In the genomic region with DNA sequence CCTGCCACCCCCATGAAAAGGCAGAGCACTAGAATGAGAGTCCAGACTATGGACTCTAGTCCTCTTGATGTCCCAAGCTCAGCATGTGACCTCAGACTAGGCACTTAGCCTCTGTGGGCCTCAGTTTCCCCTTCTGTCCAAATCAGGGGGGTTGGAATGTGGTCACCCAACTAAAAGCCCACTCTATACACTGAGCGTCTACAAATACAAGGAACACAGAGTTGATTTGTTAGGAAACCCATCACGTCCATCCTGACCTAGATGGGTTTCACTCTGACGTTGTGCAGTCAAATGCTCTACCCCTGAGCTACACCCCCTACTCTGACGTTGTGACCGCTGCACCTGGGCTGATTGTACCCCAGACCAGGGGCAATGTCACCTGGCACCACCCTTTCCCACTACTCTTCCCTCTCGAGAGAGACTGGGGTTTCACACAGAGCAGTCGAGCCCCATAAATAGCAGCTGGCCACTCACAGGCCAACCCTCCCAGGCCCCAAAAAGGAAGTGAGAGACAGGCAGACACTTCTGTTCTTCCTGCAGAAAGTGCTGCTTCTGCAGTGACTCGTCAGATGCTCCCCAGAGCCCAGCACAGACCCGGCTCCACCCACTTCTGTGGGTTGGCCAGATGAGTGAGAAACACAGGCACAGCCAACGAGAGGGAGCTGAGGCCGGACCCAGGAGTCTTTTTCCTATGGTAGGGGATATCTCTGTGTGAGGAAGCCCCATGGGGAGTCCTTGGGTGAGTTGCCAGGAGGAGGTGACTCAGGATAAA, we compare ENCODE assay signal across 9 cellular contexts. TPM values are rescaled to one million over a fixed set of nuclear protein-coding genes. Genes with fewer than 3 reads are reported as not detected.
DNase-seq lines count a peak whose midpoint lies in the region; ATAC-seq, FAIRE-seq and TF ChIP-seq lines count a peak whose summit lies in the region.
"Had no signal": no experiment of that assay in that cellular context is flagged by ENCODE, and none has a peak within 500 bp of the region (broad histone marks: within the 10 kb centered on the region; RNA-seq: fewer than 3 reads in every experiment).

No MANE protein-coding gene starts in this region.

- H3K9ac ChIP-seq in GM12878 (ENCODE audit: control insufficient read depth, insufficient read depth, low read length), result peak overlapping the region; percentile 82

- DNase-seq in CD4-positive, alpha-beta memory T cell, result peak in 4 of 5 donors; percentile 33 to 42 (median 36)
- peak; percentile 70 for DNase-seq in T-helper 2 cell treated with Interferon-gamma antibody and Interleukin-4, amounts not matched to agents 5 μg/mL and 100 μg/mL, for 36 hours (ENCODE audit: low spot score)
- DNase-seq in GM12878 (ENCODE audit: low read depth, low spot score) (peak; percentile 99), left lung (peak; percentile 84 to 88), cerebellar cortex (ENCODE audit: low spot score) (no peak)
- DNase-seq in stimulated activated CD8-positive, alpha-beta memory T cell treated with anti-CD3 and anti-CD28 coated beads, Interleukin-2, amount 100 ng/mL, for 1 hour (ENCODE audit: low read depth in 2 of 2), result peak; percentile 13 to 23

- H3K4me1 Mint-ChIP-seq in CD4-positive, alpha-beta memory T cell, result peaks cover 29 to 43% (median 33%) of the 10 kb centered on the region in 4 donors
- peaks cover 33% of the 10 kb centered on the region for H3K4me1 Mint-ChIP-seq in T-helper 2 cell treated with Interferon-gamma antibody and Interleukin-4, amounts not matched to agents 5 μg/mL and 100 μg/mL, for 36 hours (ENCODE audit: low read depth)

- RAD21 ChIA-PET in GM12878 (lab: Charles Lee; ENCODE audit: unreplicated experiment), result interaction anchor here (1.2 to 22.6 kb wide), 5 partner anchors 21 to 580 kb away, joined by 3 to 913 read pairs (median 4); partner anchors contain the start of gene TNFRSF13B

- H3K79me2 ChIP-seq in GM12878 (ENCODE audit: control insufficient read depth, insufficient read depth, low read length), result peaks cover 21% of the 10 kb centered on the region

- H3K4me3 Mint-ChIP-seq in CD4-positive, alpha-beta memory T cell, result peak overlapping the region; percentile 56 to 85 (median 82)
- H3K4me3 Mint-ChIP-seq in T-helper 2 cell treated with Interferon-gamma antibody and Interleukin-4, amounts not matched to agents 5 μg/mL and 100 μg/mL, for 36 hours, result peak overlapping the region; percentile 80

- intact Hi-C loops in CD4-positive, alpha-beta memory T cell (cut with micrococcal nuclease), result no loop called here
- intact Hi-C loops in GM12878 (cut with micrococcal nuclease; ENCODE audit: unreplicated experiment) (loop anchor here (1.0 to 10.0 kb wide), 3 partner anchors 8 to 847 kb away; partner anchors contain the start of gene SREBF1), left lung (cut with DNase I) (no loop called here)

- H2AFZ ChIP-seq in GM12878 (ENCODE audit: control insufficient read depth, low read depth, low read length), result no peak overlapping the region

- ATAC-seq in GM19467 (IDR thresholded peaks at IDR 0.05; ENCODE audit: unreplicated experiment), result peak; percentile 50
- ATAC-seq in HG03520 (IDR thresholded peaks at IDR 0.05; ENCODE audit: unreplicated experiment), result peak; percentile 65
- ATAC-seq in GM12878, result peak; percentile 77
- ATAC-seq in left lung, result peak; percentile 78

- peaks cover 0 to 2% (median 0%) of the 10 kb centered on the region in 8 donors for H3K9me3 Mint-ChIP-seq in CD4-positive, alpha-beta memory T cell
- H3K9me3 Mint-ChIP-seq in T-helper 2 cell treated with Interferon-gamma antibody and Interleukin-4, amounts not matched to agents 5 μg/mL and 100 μg/mL, for 36 hours, result no peaks in the 10 kb centered on the region

- H3K4me2 ChIP-seq in GM12878 (ENCODE audit: control insufficient read depth, insufficient read depth), result peak overlapping the region; percentile 100

- H3K36me3 Mint-ChIP-seq in CD4-positive, alpha-beta memory T cell, result no peaks in the 10 kb centered on the region
- no peaks in the 10 kb centered on the region for H3K36me3 Mint-ChIP-seq in T-helper 2 cell treated with Interferon-gamma antibody and Interleukin-4, amounts not matched to agents 5 μg/mL and 100 μg/mL, for 36 hours (ENCODE audit: low read depth)

- CTCF ChIA-PET in CD4-positive, alpha-beta memory T cell (lab: Charles Lee; ENCODE audit: partially characterized antibody), result interaction anchor here (0.6 to 4.3 kb wide), 5 partner anchors 12 to 451 kb away, joined by 3 to 27 read pairs (median 4); no protein-coding TSS in a partner anchor
- CTCF ChIA-PET in GM12878 (lab: Yijun Ruan, JAX), result interaction anchor here (1.0 to 11.9 kb wide), 3 partner anchors 17 to 74 kb away, joined by 3 to 361 read pairs (median 92); partner anchors contain the start of gene TNFRSF13B

- no peaks in the 10 kb centered on the region for H4K20me1 ChIP-seq in GM12878 (ENCODE audit: control insufficient read depth, insufficient read depth)

- WGBS in GM12878 (ENCODE audit: insufficient coverage, insufficient replicate concordance, low lambda C conversion rate, missing lambda C conversion rate), result under 1% methylated on average over 11 of the region's 11 CpGs

- TF ChIP-seq CTCF in GM12878 (IDR thresholded peaks at IDR 0.05 in 2 of 3, conservative IDR thresholded peaks at IDR 0.05 in 1 of 3; ENCODE audit: control insufficient read depth in 2 of 3, extremely low read depth in 1 of 3, insufficient read depth in 1 of 3, low read depth in 3 of 3, low read length in 3 of 3) (no peak), left lung (IDR thresholded peaks at IDR 0.05) (no peak)

- peaks cover 48% of the 10 kb centered on the region for H3K4me1 ChIP-seq in CD4-positive, alpha-beta memory T cell (ENCODE audit: insufficient read depth, low read length)
- H3K4me1 ChIP-seq in GM12878 (ENCODE audit: control insufficient read depth, insufficient read depth, low read length), result peaks cover 65% of the 10 kb centered on the region
- peaks cover 0 to 21% of the 10 kb centered on the region in 2 donors for H3K4me1 ChIP-seq in left lung

- H3K27me3 ChIP-seq in CD4-positive, alpha-beta memory T cell (ENCODE audit: insufficient read depth, low read length), result no peaks in the 10 kb centered on the region
- H3K27me3 ChIP-seq in GM12878 (replicated peaks in 1 of 2; ENCODE audit: control insufficient read depth in 2 of 2, insufficient read depth in 2 of 2, low read length in 1 of 2) (no peaks in the 10 kb centered on the region), left lung (no peaks in the 10 kb centered on the region)

- in situ Hi-C loops in GM12878 (cut with MboI), result loop anchor here (10.0 to 25.0 kb wide), 2 partner anchors 573 to 1924 kb away; partner anchors contain the start of gene TRPV2

- peak overlapping the region; percentile 65 to 97 (median 90) for H3K27ac Mint-ChIP-seq in CD4-positive, alpha-beta memory T cell
- H3K27ac Mint-ChIP-seq in T-helper 2 cell treated with Interferon-gamma antibody and Interleukin-4, amounts not matched to agents 5 μg/mL and 100 μg/mL, for 36 hours, result peak overlapping the region; percentile 89

- peak; percentile 97 for FAIRE-seq in GM12878 (lab: Jason Lieb, UNC)

- peak overlapping the region; percentile 36 for H3K27ac ChIP-seq in CD4-positive, alpha-beta memory T cell (ENCODE audit: low read depth, low read length)
- H3K27ac ChIP-seq in GM12878 (ENCODE audit: control insufficient read depth, insufficient read depth), result peak overlapping the region; percentile 96
- H3K27ac ChIP-seq in left lung, result peak overlapping the region; percentile 7 to 53

- no peaks in the 10 kb centered on the region for H3K36me3 ChIP-seq in CD4-positive, alpha-beta memory T cell (ENCODE audit: insufficient read depth, low read length)
- H3K36me3 ChIP-seq in GM12878 (ENCODE audit: control insufficient read depth in 2 of 2, insufficient read depth in 2 of 2, low read length in 1 of 2) (no peaks in the 10 kb centered on the region; a peak in 1 of 4 replicates), left lung (no peaks in the 10 kb centered on the region)

- no peaks in the 10 kb centered on the region for H3K9me3 ChIP-seq in CD4-positive, alpha-beta memory T cell (ENCODE audit: control insufficient read depth in 1 of 2, low read length in 2 of 2)
- H3K9me3 ChIP-seq in GM12878 (replicated peaks; ENCODE audit: control insufficient read depth, insufficient read depth, low read length), result no peaks in the 10 kb centered on the region
- H3K9me3 ChIP-seq in left lung, result no peaks in the 10 kb centered on the region

- BruUV-seq in GM12878 (replicated peaks; lab: Mats Ljungman, UMichigan), result TSS peak; percentile 98

- TF ChIP-seq RAD21 in GM12878 (IDR thresholded peaks at IDR 0.05; ENCODE audit: insufficient read depth, low read depth, low read length), result no peak

- H3K4me3 ChIP-seq in CD4-positive, alpha-beta memory T cell (ENCODE audit: low read length in 2 of 2), result peak overlapping the region; percentile 11 to 20
- H3K4me3 ChIP-seq in GM12878, result peak overlapping the region; percentile 62
- no peak overlapping the region for H3K4me3 ChIP-seq in left lung

- SMC1A ChIA-PET in GM12878 (lab: Charles Lee; ENCODE audit: uncharacterized antibody, unreplicated experiment), result interaction anchor here (1.0 to 21.7 kb wide), 5 partner anchors 16 to 72 kb away, joined by 3 to 812 read pairs (median 4); partner anchors contain the start of gene TNFRSF13B

- peak in 1 of 2 experiments; percentile 95 for TF ChIP-seq EP300 in GM12878 (IDR thresholded peaks at IDR 0.05; ENCODE audit: borderline replicate concordance in 1 of 2, control insufficient read depth in 1 of 2, low read depth in 2 of 2, low read length in 2 of 2)

- H3K27me3 Mint-ChIP-seq in CD4-positive, alpha-beta memory T cell, result no peaks in the 10 kb centered on the region
- peaks cover 3% of the 10 kb centered on the region for H3K27me3 Mint-ChIP-seq in T-helper 2 cell treated with Interferon-gamma antibody and Interleukin-4, amounts not matched to agents 5 μg/mL and 100 μg/mL, for 36 hours (ENCODE audit: low read depth)

- POLR2A ChIA-PET in CD4-positive, alpha-beta memory T cell (lab: Charles Lee; ENCODE audit: partially characterized antibody), result interaction anchor here (1.2 to 1.4 kb wide), 3 partner anchors 12 to 451 kb away, joined by 3 to 4 read pairs (median 4); partner anchors contain the start of gene PLD6
- POLR2A ChIA-PET in GM12878 (lab: Charles Lee), result interaction anchor here (0.6 to 21.9 kb wide), 5 partner anchors 17 to 68 kb away, joined by 3 to 656 read pairs (median 5); partner anchors contain the start of gene TNFRSF13B

- TF ChIP-seq POLR2A in GM12878 (IDR thresholded peaks at IDR 0.05; ENCODE audit: low read depth, low read length), result peak; percentile 75; the same call in 1 of the 2 replicates

RNA-seq across cellular contexts. Expression of gene TNFRSF13B, which starts 16.1 kb away (rescaled TPM):
- not detected for total RNA-seq in CD4-positive, alpha-beta memory T cell
- polyA plus RNA-seq in CD4-positive, alpha-beta memory T cell, result under 1 TPM in 1 of 2 donors, not detected in 1; 0.78 TPM
- 353 and 380 TPM in 2 replicates for total RNA-seq in GM12878 (2013; cell fraction: nucleolus; rRNA removed)
- 101 and 116 TPM in 2 replicates for total RNA-seq in GM12878 (2014; rRNA removed)
- total RNA-seq in GM12878 (2014; rRNA removed; fragmentation: Illumina TruSeq; extraction: Trizol), result 50.4 and 53.0 TPM in 2 replicates
- total RNA-seq in GM12878 (2021), result 160 and 161 TPM in 2 replicates
- polyA plus RNA-seq in GM12878 (2011; ENCODE audit: low read depth), result 102 TPM
- polyA plus RNA-seq in GM12878 (2011; rRNA removed), result 45.9 and 91.3 TPM in 2 replicates
- 124 and 142 TPM in 2 replicates for polyA plus RNA-seq in GM12878 (2011; cell fraction: cytosol; rRNA removed)
- polyA plus RNA-seq in GM12878 (2011; cell fraction: nucleus; rRNA removed), result 234 and 258 TPM in 2 replicates
- polyA plus RNA-seq in GM12878 (2012), result 237 and 313 TPM in 2 replicates
- polyA plus RNA-seq in GM12878 (2014; fragmentation: Illumina TruSeq; extraction: Trizol), result 53.0 and 141 TPM in 2 replicates
- polyA plus RNA-seq in GM12878 (2014; fragmentation: Nextera tagmentation; extraction: Ambion mirVana), result 10 to 100 TPM; 15.5 to 23.1 TPM
- 231 and 255 TPM in 2 replicates for polyA plus RNA-seq in GM12878 (2014; rRNA removed)
- 100 to 1,000 TPM; 121 to 139 TPM for polyA plus RNA-seq in GM12878 (2016; fragmentation: Nextera tagmentation; extraction: Ambion mirVana)
- polyA minus RNA-seq in GM12878 (2011; rRNA and poly(A)+ RNA removed), result 123 and 202 TPM in 2 replicates
- polyA minus RNA-seq in GM12878 (2011; cell fraction: cytosol; rRNA and poly(A)+ RNA removed), result 45.4 TPM in 2 replicates
- polyA minus RNA-seq in GM12878 (2011; cell fraction: nucleus; rRNA and poly(A)+ RNA removed), result 141 and 184 TPM in 2 replicates
- under 1 TPM; 0.61 to 0.79 TPM for total RNA-seq in left lung
- total RNA-seq: T-helper 1 cell treated with Interleukin-12 subunit alpha and Interleukin-12 subunit beta and Interleukin-4 antibody, amounts not matched to agents 30 ng/mL and 1 ng/mL, for 36 hours had no signal

RNA-seq across cellular contexts. Expression of gene MPRIP, which starts 54.2 kb away (rescaled TPM):
- 100 to 1,000 TPM; 250 to 255 TPM for total RNA-seq in CD4-positive, alpha-beta memory T cell
- 10 to 100 TPM; 48.4 to 53.2 TPM for polyA plus RNA-seq in CD4-positive, alpha-beta memory T cell
- 167 and 175 TPM in 2 replicates for total RNA-seq in GM12878 (2013; cell fraction: nucleolus; rRNA removed)
- total RNA-seq in GM12878 (2014; rRNA removed) (115 and 131 TPM in 2 replicates), GM12878 (2014; rRNA removed; fragmentation: Illumina TruSeq; extraction: Trizol) (79.0 and 83.9 TPM in 2 replicates), GM12878 (2021) (159 and 168 TPM in 2 replicates), left lung (100 to 1,000 TPM; 259 to 338 TPM)
- polyA plus RNA-seq in GM12878 (2011; ENCODE audit: low read depth), result 49.9 TPM
- polyA plus RNA-seq in GM12878 (2011; rRNA removed) (51.1 and 70.6 TPM in 2 replicates), GM12878 (2014; fragmentation: Illumina TruSeq; extraction: Trizol) (35.1 and 72.7 TPM in 2 replicates), GM12878 (2014; fragmentation: Nextera tagmentation; extraction: Ambion mirVana) (10 to 100 TPM; 24.3 to 44.6 TPM), GM12878 (2014; rRNA removed) (89.3 and 97.0 TPM in 2 replicates), GM12878 (2016; fragmentation: Nextera tagmentation; extraction: Ambion mirVana) (10 to 100 TPM; 16.5 to 18.5 TPM)
- polyA plus RNA-seq in GM12878 (2011; cell fraction: cytosol; rRNA removed), result 59.0 and 62.4 TPM in 2 replicates
- 87.4 and 124 TPM in 2 replicates for polyA plus RNA-seq in GM12878 (2011; cell fraction: nucleus; rRNA removed)
- polyA plus RNA-seq in GM12878 (2012), result 72.2 and 77.0 TPM in 2 replicates
- polyA minus RNA-seq in GM12878 (2011; rRNA and poly(A)+ RNA removed), result 73.8 and 103 TPM in 2 replicates
- polyA minus RNA-seq in GM12878 (2011; cell fraction: cytosol; rRNA and poly(A)+ RNA removed), result 36.6 and 63.1 TPM in 2 replicates
- 35.7 and 59.5 TPM in 2 replicates for polyA minus RNA-seq in GM12878 (2011; cell fraction: nucleus; rRNA and poly(A)+ RNA removed)

Comparison
In these comparisons a context has a peak if more than half of its experiments do, and no peak if none do; other contexts are left out.
1. H3K27ac ChIP-seq: peak in every context shown above with its lines; median percentile 96 in GM12878; 36 in CD4-positive, alpha-beta memory T cell; 30 in left lung.
2. H3K4me3 ChIP-seq: peak in CD4-positive, alpha-beta memory T cell (2 of 2) and GM12878 (single experiment); none in left lung (0 of 2).
3. RNA of gene TNFRSF13B, which starts 16.1 kb away (total RNA-seq): 50.4 to 380 TPM in GM12878; 0.61 to 0.79 TPM in left lung and not detected in CD4-positive, alpha-beta memory T cell; every median in the first group is over 10 times any median in the second.
4. Peak in every context shown above with its lines, with median percentiles within 50 percentile points of each other: ATAC-seq.